ENCODE assay signal across 15 cellular contexts in genomic region chr22:42700355-42700754, GRCh38. TPM values are rescaled to one million over a fixed set of nuclear protein-coding genes. Genes with fewer than 3 reads are reported as not detected.
"Had no signal": no experiment of that assay in that cellular context is flagged by ENCODE, and none has a peak within 500 bp of the region (broad histone marks: within the 10 kb centered on the region; RNA-seq: fewer than 3 reads in every experiment).

No MANE protein-coding gene starts in this region.

- H3K9me3 ChIP-seq: colonic mucosa, left lung, psoas muscle, tibial nerve had no signal

- DNase-seq: activated CD4-positive, alpha-beta T cell treated with anti-CD3 and anti-CD28 coated beads, Interleukin-2, amount 50 U/mL, for 4 hours; activated CD4-positive, CD25-positive, alpha-beta regulatory T cell treated with anti-CD3 and anti-CD28 coated beads, Interleukin-2, amount 50 U/mL, for 72 hours; activated gamma-delta T cell; activated naive CD8-positive, alpha-beta T cell treated with anti-CD3 and anti-CD28 coated beads, Interleukin-2, amount 10 ng/mL, durations not matched to agents 7 days and 5 days; activated T-cell treated with anti-CD3 and anti-CD28 coated beads, Interleukin-2, amount 50 U/mL, for 1 hour; colonic mucosa; effector CD4-positive, alpha-beta T cell; left lung; mesendoderm; stimulated activated CD4-positive, alpha-beta T cell treated with anti-CD3 and anti-CD28 coated beads, Interleukin-4, amount 100 ng/mL, for 4 hours; stimulated activated naive CD8-positive, alpha-beta T cell treated with anti-CD3 and anti-CD28 coated beads, Interleukin-15, amount 100 ng/mL, for 72 hours had no signal

- H3K4me1 ChIP-seq: colonic mucosa had no signal

- H3K36me3 ChIP-seq: colonic mucosa, left lung, tibial nerve had no signal

- H3K4me3 Mint-ChIP-seq: activated naive CD8-positive, alpha-beta T cell treated with anti-CD3 and anti-CD28 coated beads, Interleukin-2, amount 10 ng/mL, durations not matched to agents 7 days and 5 days; nephron; stimulated activated naive CD8-positive, alpha-beta T cell treated with anti-CD3 and anti-CD28 coated beads, Interleukin-15, amount 100 ng/mL, for 72 hours had no signal

- H3K27me3 ChIP-seq: colonic mucosa, left lung, tibial nerve had no signal

- ATAC-seq: left lung; psoas muscle; stimulated activated naive CD8-positive, alpha-beta T cell treated with anti-CD3 and anti-CD28 coated beads, Interleukin-15, amount 100 ng/mL, for 72 hours had no signal

- H3K4me1 Mint-ChIP-seq: activated naive CD8-positive, alpha-beta T cell treated with anti-CD3 and anti-CD28 coated beads, Interleukin-2, amount 10 ng/mL, durations not matched to agents 7 days and 5 days; stimulated activated naive CD8-positive, alpha-beta T cell treated with anti-CD3 and anti-CD28 coated beads, Interleukin-15, amount 100 ng/mL, for 72 hours had no signal

- H3K27me3 Mint-ChIP-seq: activated naive CD8-positive, alpha-beta T cell treated with anti-CD3 and anti-CD28 coated beads, Interleukin-2, amount 10 ng/mL, durations not matched to agents 7 days and 5 days; stimulated activated naive CD8-positive, alpha-beta T cell treated with anti-CD3 and anti-CD28 coated beads, Interleukin-15, amount 100 ng/mL, for 72 hours had no signal

- H3K36me3 Mint-ChIP-seq: activated naive CD8-positive, alpha-beta T cell treated with anti-CD3 and anti-CD28 coated beads, Interleukin-2, amount 10 ng/mL, durations not matched to agents 7 days and 5 days had no signal

- H3K27ac ChIP-seq: colonic mucosa, left lung had no signal

- H3K4me3 ChIP-seq: colonic mucosa, left lung, psoas muscle, tibial nerve had no signal

- H3K27ac Mint-ChIP-seq: activated naive CD8-positive, alpha-beta T cell treated with anti-CD3 and anti-CD28 coated beads, Interleukin-2, amount 10 ng/mL, durations not matched to agents 7 days and 5 days; nephron had no signal

RNA-seq across cellular contexts. Expression of gene A4GALT, which starts 20.3 kb away (rescaled TPM):
- total RNA-seq: activated naive CD8-positive, alpha-beta T cell treated with anti-CD3 and anti-CD28 coated beads, Interleukin-2, amount 10 ng/mL, durations not matched to agents 7 days and 5 days had no signal

RNA-seq across cellular contexts. Expression of gene ATP5MGL, which starts 60.0 kb away (rescaled TPM):
- total RNA-seq: omental fat pad had no signal
